Comparison of ENCODE assay signal across 12 cellular contexts in genomic region chr7:44113764-44114354, GRCh38. TPM values are rescaled to one million over a fixed set of nuclear protein-coding genes. Genes with fewer than 3 reads are reported as not detected.
A peak's percentile ranks its signal among the peaks of the same experiment; 100 is the strongest.
DNase-seq lines count a peak whose midpoint lies in the region; TF ChIP-seq lines count a peak whose summit lies in the region.
"Had no signal": no experiment of that assay in that cellular context is flagged by ENCODE, and none has a peak within 500 bp of the region (broad histone marks: within the 10 kb centered on the region; RNA-seq: fewer than 3 reads in every experiment).

No MANE protein-coding gene starts in this region.

- H3K4me3 ChIP-seq in HEK293 (ENCODE audit: low read depth, low read length) = no peak overlapping the region
- H3K4me3 ChIP-seq: Peyer's patch, upper lobe of left lung had no signal

- no peak for TF ChIP-seq CTCF in HEK293 (tag by site-specific recombination; IDR thresholded peaks at IDR 0.05)

- POLR2A ChIA-PET in HEK293 (lab: Yijun Ruan, JAX) = no interaction called here

- no peak overlapping the region for H3K27ac ChIP-seq in HEK293 (ENCODE audit: extremely low read depth, low read depth, low read length)
- H3K27ac ChIP-seq: foreskin keratinocyte, Peyer's patch, upper lobe of left lung had no signal

- H3K4me1 ChIP-seq in HEK293 (ENCODE audit: control insufficient read depth, insufficient read depth, low read length) = no peaks in the 10 kb centered on the region
- H3K4me1 ChIP-seq: foreskin keratinocyte, Peyer's patch, upper lobe of left lung had no signal

- no peaks in the 10 kb centered on the region for H3K9me3 ChIP-seq in HEK293 (ENCODE audit: control insufficient read depth, insufficient read depth, low read depth, low read length)
- H3K9me3 ChIP-seq: Peyer's patch, upper lobe of left lung had no signal

- H3K36me3 ChIP-seq in HEK293 (ENCODE audit: control insufficient read depth in 2 of 2, insufficient read depth in 1 of 2, low read length in 2 of 2) = peaks cover 0 to 42% of the 10 kb centered on the region in 2 experiments; a peak in 2 of 3 replicates

- DNase-seq in epidermal melanocyte (ENCODE audit: insufficient read length, low spot score) = peak; percentile 11
- DNase-seq in activated CD4-positive, alpha-beta T cell treated with anti-CD3 and anti-CD28 coated beads, Interleukin-2, amount 50 U/mL, for 48 hours = no peak
- no peak for DNase-seq in A172 (ENCODE audit: low spot score)
- DNase-seq: DMS 273 treated with DMSO at 0.1 percent for 48 hours; effector memory CD8-positive, alpha-beta T cell; foreskin keratinocyte; NCI-H2081 treated with DMSO at 0.1 percent for 48 hours; Peyer's patch; stimulated activated CD4-positive, alpha-beta T cell treated with anti-CD3 and anti-CD28 coated beads, Interleukin-2, amount 100 ng/mL, for 48 hours had no signal

- CTCF ChIA-PET in HEK293 (lab: Yijun Ruan, JAX) = no interaction called here

TF ChIP-seq in HEK293, 187 proteins besides CTCF, POLR2A, EP300 and RAD21:
- TF ChIP-seq EGR2 (tag by site-specific recombination; IDR thresholded peaks at IDR 0.05; ENCODE audit: low read depth) (peak; percentile 57; the same call in 1 of the 2 replicates), IKZF3 (tag by site-specific recombination; IDR thresholded peaks at IDR 0.05) (no peak), ZSCAN4 (tag by site-specific recombination; IDR thresholded peaks at IDR 0.05) (no peak), ZNF510 (tag by site-specific recombination; IDR thresholded peaks at IDR 0.05; ENCODE audit: insufficient replicate concordance) (no peak), ZNF704 (tag by site-specific recombination; IDR thresholded peaks at IDR 0.05) (no peak), ZNF513 (tag by site-specific recombination; IDR thresholded peaks at IDR 0.05) (peak; percentile 41; the same call in 1 of the 2 replicates), ZNF664 (tag by site-specific recombination; IDR thresholded peaks at IDR 0.05) (no peak), ZFHX2 (tag by site-specific recombination; conservative IDR thresholded peaks at IDR 0.05) (peak; percentile 57), ZNF202 (tag by site-specific recombination; IDR thresholded peaks at IDR 0.05; ENCODE audit: borderline replicate concordance) (peak; percentile 57; the same call in 1 of the 2 replicates), PATZ1 (tag by site-specific recombination; IDR thresholded peaks at IDR 0.05) (0 out of 2 replicates have a peak, but pooled peaks have one; percentile 22), GLIS2 (tag by site-specific recombination; IDR thresholded peaks at IDR 0.05) (0 out of 2 replicates have a peak, but pooled peaks have one; percentile 15)
TF ChIP-seq in HEK293: peak in this region for 6.

RNA-seq across cellular contexts. Expression of gene POLD2, which starts 9.5 kb away (rescaled TPM):
- 149 and 160 TPM in 2 replicates for total RNA-seq in A172 (2014; rRNA removed; shearing (Covaris generic))

RNA-seq across cellular contexts. Expression of gene AEBP1, which starts 9.7 kb away (rescaled TPM):
- 0.22 TPM in 1 of 2 replicates, not detected in the other for total RNA-seq in A172 (2014; rRNA removed; shearing (Covaris generic))

RNA-seq across cellular contexts. Expression of gene MYL7, which starts 27.3 kb away (rescaled TPM):
- not detected in 2 replicates for total RNA-seq in A172 (2014; rRNA removed; shearing (Covaris generic))
- total RNA-seq: foreskin keratinocyte, lung microvascular endothelial cell, Peyer's patch, upper lobe of left lung had no signal

RNA-seq across cellular contexts. Expression of gene POLM, which starts 31.5 kb away (rescaled TPM):
- 20.3 and 24.0 TPM in 2 replicates for total RNA-seq in A172 (2014; rRNA removed; shearing (Covaris generic))

RNA-seq across cellular contexts. Expression of gene PGAM2, which starts 48.5 kb away (rescaled TPM):
- not detected in 2 replicates for total RNA-seq in A172 (2014; rRNA removed; shearing (Covaris generic))
